ENCODE assay signal across 22 cellular contexts in genomic region chr11:109708184-109708583, GRCh38.
"Had no signal": no experiment of that assay in that cellular context is flagged by ENCODE, and none has a peak within 500 bp of the region (broad histone marks: within the 10 kb centered on the region; RNA-seq: fewer than 3 reads in every experiment).

No MANE protein-coding gene starts in this region.

- H3K27ac ChIP-seq: foreskin keratinocyte, left ventricle myocardium inferior, lower lobe of right lung, psoas muscle, right lobe of liver, spleen, tibial artery, upper lobe of left lung, uterus had no signal

- H3K4me3 ChIP-seq: left ventricle myocardium inferior, lower lobe of right lung, psoas muscle, right lobe of liver, spleen, tibial artery, upper lobe of left lung, uterus had no signal

- H3K27me3 ChIP-seq: foreskin keratinocyte, right lobe of liver, spleen, tibial artery, upper lobe of left lung, uterus had no signal

- DNase-seq: effector CD4-positive, alpha-beta T cell; endodermal cell; erythroblast; foreskin keratinocyte; kidney; left cardiac atrium; left ventricle myocardium inferior; lower lobe of right lung; midbrain; psoas muscle; retina; right lobe of liver; spleen; stimulated activated CD4-positive, alpha-beta T cell treated with anti-CD3 and anti-CD28 coated beads, Interleukin-15, amount 100 ng/mL, for 24 hours; stimulated activated CD4-positive, alpha-beta T cell treated with anti-CD3 and anti-CD28 coated beads, Interleukin-1b, Interleukin-23, amount 100 ng/mL, for 48 hours; stimulated activated CD4-positive, alpha-beta T cell treated with anti-CD3 and anti-CD28 coated beads, Interleukin-4, amount 100 ng/mL, for 24 hours; tibial artery; upper lobe of left lung; uterus had no signal

- H3K9me3 ChIP-seq: lower lobe of right lung, psoas muscle, right lobe of liver, tibial artery, upper lobe of left lung, uterus had no signal

- FAIRE-seq: endothelial cell of umbilical vein had no signal

- H3K36me3 ChIP-seq: left ventricle myocardium inferior, lower lobe of right lung, right lobe of liver, spleen, tibial artery, upper lobe of left lung, uterus had no signal

- ATAC-seq: foreskin keratinocyte; natural killer cell treated with Interleukin-12 subunit alpha and Interleukin-12 subunit beta and Interleukin-15 and Interleukin-18, amount 100 ng/mL, for 72 hours; psoas muscle; stimulated activated memory B cell treated with anti-CD40 and anti-IgM and Interleukin-4, amounts not matched to agents 10 μg/mL and 1 μg/mL and 100 μg/mL, for 72 hours had no signal
